ENCODE assay signal across 9 cellular contexts in the genomic region with DNA sequence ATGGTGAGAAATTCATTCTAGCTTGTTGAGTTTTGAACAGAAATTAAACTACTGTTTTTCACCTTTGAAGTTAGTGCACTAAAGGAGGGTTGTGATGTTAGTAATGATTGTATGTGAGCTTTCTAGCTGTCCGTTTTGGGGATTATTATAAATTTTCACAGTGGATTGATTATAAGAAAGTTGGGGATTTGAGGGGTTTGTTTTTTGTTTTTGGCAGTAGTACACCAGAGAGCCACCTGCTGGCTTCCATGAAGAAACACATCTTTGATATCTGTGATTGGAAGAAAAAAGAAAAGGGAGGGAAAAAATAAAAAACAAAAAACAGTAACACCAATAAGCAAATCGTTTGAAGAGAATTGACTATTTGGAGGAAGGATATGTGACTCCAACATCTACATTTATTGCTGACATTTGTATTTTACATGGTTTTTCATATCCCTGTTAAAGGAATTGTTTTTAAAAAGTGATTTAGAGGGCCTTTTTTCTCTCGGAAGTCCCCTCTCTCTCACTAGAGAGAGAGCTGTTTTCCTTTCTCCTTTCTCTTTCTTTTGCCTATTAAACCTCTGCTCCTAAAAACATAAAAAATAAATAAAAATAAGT.
DNase-seq lines count a peak whose midpoint lies in the region; ATAC-seq and TF ChIP-seq lines count a peak whose summit lies in the region.
"Had no signal": no experiment of that assay in that cellular context is flagged by ENCODE, and none has a peak within 500 bp of the region (broad histone marks: within the 10 kb centered on the region; RNA-seq: fewer than 3 reads in every experiment).

No MANE protein-coding gene starts in this region.

- no peak overlapping the region for H2AFZ ChIP-seq in SK-N-SH (ENCODE audit: low read depth)
- H2AFZ ChIP-seq in OCI-LY7 (ENCODE audit: low read length) = no peak overlapping the region

- H3K36me3 ChIP-seq in SK-N-SH (replicated peaks in 1 of 2; ENCODE audit: control insufficient read depth in 1 of 2, insufficient read depth in 2 of 2, low read length in 1 of 2) = no peaks in the 10 kb centered on the region
- H3K36me3 ChIP-seq in OCI-LY7 (ENCODE audit: insufficient read depth, low read length) = no peaks in the 10 kb centered on the region

- DNase-seq in SK-N-SH = peak; percentile 2
- peak; percentile 1 for DNase-seq in OCI-LY7 (ENCODE audit: low spot score)
- DNase-seq in fibroblast of peridontal ligament (ENCODE audit: extremely low read depth) = peak; percentile 69
- peak; percentile 52 for DNase-seq in superior temporal gyrus (ENCODE audit: extremely low spot score)
- no peak for DNase-seq in activated CD8-positive, alpha-beta memory T cell treated with anti-CD3 and anti-CD28 coated beads, Interleukin-2, amount 10 ng/mL, durations not matched to agents 7 days and 5 days
- DNase-seq in activated CD4-positive, alpha-beta T cell treated with anti-CD3 and anti-CD28 coated beads for 4 hours = no peak
- DNase-seq: retina had no signal

- H3K36me3 Mint-ChIP-seq in activated CD8-positive, alpha-beta memory T cell treated with anti-CD3 and anti-CD28 coated beads, Interleukin-2, amount 10 ng/mL, durations not matched to agents 7 days and 5 days = no peaks in the 10 kb centered on the region

- intact Hi-C loops in OCI-LY7 (cut with micrococcal nuclease; ENCODE audit: unreplicated experiment) = no loop called here

- H3K9me2 ChIP-seq in SK-N-SH = no peaks in the 10 kb centered on the region
- H3K9me2 ChIP-seq in OCI-LY7 (ENCODE audit: insufficient read depth, low read length) = no peaks in the 10 kb centered on the region

- 7% methylated on average over 3 of the region's 3 CpGs for WGBS in SK-N-SH (ENCODE audit: low lambda C conversion rate)

- H4K20me1 ChIP-seq in SK-N-SH (ENCODE audit: insufficient read depth) (no peaks in the 10 kb centered on the region), OCI-LY7 (ENCODE audit: insufficient read depth, low read length) (no peaks in the 10 kb centered on the region)

- TF ChIP-seq EP300 in SK-N-SH (IDR thresholded peaks at IDR 0.05; ENCODE audit: borderline replicate concordance in 1 of 2, low read depth in 1 of 2, low read length in 1 of 2) = no peak

- no peaks in the 10 kb centered on the region for H3K4me1 Mint-ChIP-seq in activated CD8-positive, alpha-beta memory T cell treated with anti-CD3 and anti-CD28 coated beads, Interleukin-2, amount 10 ng/mL, durations not matched to agents 7 days and 5 days

- H3K4me1 ChIP-seq in SK-N-SH (ENCODE audit: control insufficient read depth in 1 of 2, insufficient read depth in 2 of 2, low read depth in 1 of 2, low read length in 1 of 2) (no peaks in the 10 kb centered on the region), OCI-LY7 (ENCODE audit: insufficient read depth, low read length, poor library complexity, severe bottlenecking) (no peaks in the 10 kb centered on the region)

- H3F3A ChIP-seq in SK-N-SH (replicated peaks; ENCODE audit: insufficient read depth) = no peaks in the 10 kb centered on the region

- no TSS peak for BruUV-seq in OCI-LY7 (replicated peaks; lab: Mats Ljungman, UMichigan)

- POLR2A ChIA-PET in SK-N-SH (lab: Yijun Ruan, JAX) (no interaction called here), OCI-LY7 (lab: Charles Lee) (interaction anchor here (0.5 to 0.8 kb wide), 2 partner anchors 20 to 56 kb away, joined by 3 read pairs; no protein-coding TSS in a partner anchor)

- peak; percentile 39 for TF ChIP-seq CTCF in SK-N-SH (IDR thresholded peaks at IDR 0.05)
- TF ChIP-seq CTCF in OCI-LY7 (conservative IDR thresholded peaks at IDR 0.05; ENCODE audit: low read length) = peak; percentile 73

- H3K4me2 ChIP-seq in SK-N-SH (no peak overlapping the region), OCI-LY7 (ENCODE audit: low read length) (no peak overlapping the region)

- peaks cover 19% of the 10 kb centered on the region for H3K9me3 Mint-ChIP-seq in activated CD8-positive, alpha-beta memory T cell treated with anti-CD3 and anti-CD28 coated beads, Interleukin-2, amount 10 ng/mL, durations not matched to agents 7 days and 5 days (ENCODE audit: low read depth)

- H3K27ac ChIP-seq in SK-N-SH (ENCODE audit: low read depth in 2 of 2, low read length in 1 of 2) (no peak overlapping the region), OCI-LY7 (ENCODE audit: low read depth, low read length, poor library complexity, severe bottlenecking) (no peak overlapping the region)

- no peak for ATAC-seq in SK-N-SH treated with all-trans-retinoic acid at 6 μM for 48 hours
- no peak for ATAC-seq in activated CD8-positive, alpha-beta memory T cell treated with anti-CD3 and anti-CD28 coated beads, Interleukin-2, amount 10 ng/mL, durations not matched to agents 7 days and 5 days
- no peak for ATAC-seq in GM21367 (IDR thresholded peaks at IDR 0.05; ENCODE audit: unreplicated experiment)

- no peaks in the 10 kb centered on the region for H3K9me3 ChIP-seq in SK-N-SH
- no peaks in the 10 kb centered on the region for H3K9me3 ChIP-seq in OCI-LY7 (ENCODE audit: low read length)

- no peak overlapping the region for H3K9ac ChIP-seq in SK-N-SH

- H3K79me2 ChIP-seq in SK-N-SH (ENCODE audit: insufficient read depth) (no peaks in the 10 kb centered on the region), OCI-LY7 (ENCODE audit: insufficient read depth, low read depth, low read length) (no peaks in the 10 kb centered on the region)

- no peak overlapping the region for H3K27ac Mint-ChIP-seq in activated CD8-positive, alpha-beta memory T cell treated with anti-CD3 and anti-CD28 coated beads, Interleukin-2, amount 10 ng/mL, durations not matched to agents 7 days and 5 days

- no peaks in the 10 kb centered on the region for H3K27me3 Mint-ChIP-seq in activated CD8-positive, alpha-beta memory T cell treated with anti-CD3 and anti-CD28 coated beads, Interleukin-2, amount 10 ng/mL, durations not matched to agents 7 days and 5 days

- peak; percentile 45; the same call in 1 of the 2 replicates for TF ChIP-seq RAD21 in SK-N-SH (IDR thresholded peaks at IDR 0.05; ENCODE audit: low read length)

- CTCF ChIA-PET in SK-N-SH (lab: Yijun Ruan, JAX) = interaction anchor here (0.7 to 1.8 kb wide), 6 partner anchors 9 to 1389 kb away, joined by 3 to 6 read pairs (median 4); no protein-coding TSS in a partner anchor
- CTCF ChIA-PET in OCI-LY7 (lab: Charles Lee; ENCODE audit: unreplicated experiment) = no interaction called here
- CTCF ChIA-PET in activated CD8-positive, alpha-beta memory T cell treated with anti-CD3 and anti-CD28 coated beads, Interleukin-2, amount 10 ng/mL, durations not matched to agents 7 days and 5 days (lab: Charles Lee) = no interaction called here

- no peaks in the 10 kb centered on the region for H3K27me3 ChIP-seq in SK-N-SH (ENCODE audit: insufficient read depth)

- H3K4me3 ChIP-seq in SK-N-SH (ENCODE audit: low read depth in 2 of 2, low read length in 1 of 2) (no peak overlapping the region; a peak in 1 of 4 replicates), OCI-LY7 (ENCODE audit: low read depth, low read length, poor library complexity, severe bottlenecking) (no peak overlapping the region)

- no peak overlapping the region for H3K4me3 Mint-ChIP-seq in activated CD8-positive, alpha-beta memory T cell treated with anti-CD3 and anti-CD28 coated beads, Interleukin-2, amount 10 ng/mL, durations not matched to agents 7 days and 5 days

TF ChIP-seq in SK-N-SH, 30 proteins besides CTCF, POLR2A, EP300 and RAD21:
- no peak for TF ChIP-seq SMC3 (IDR thresholded peaks at IDR 0.05; ENCODE audit: low read depth, low read length)
- TF ChIP-seq RCOR1 (IDR thresholded peaks at IDR 0.05; ENCODE audit: low read length) = no peak
- TF ChIP-seq ZBTB33 (IDR thresholded peaks at IDR 0.05; ENCODE audit: borderline replicate concordance, low read depth) = no peak
- TF ChIP-seq MEF2A (IDR thresholded peaks at IDR 0.05; ENCODE audit: borderline replicate concordance, low read depth) = no peak
- no peak for TF ChIP-seq GABPA (IDR thresholded peaks at IDR 0.05; ENCODE audit: low read depth)

TF ChIP-seq in SK-N-SH treated with all-trans-retinoic acid at 6 μM for 48 hours, 23 proteins besides CTCF, POLR2A, EP300 and RAD21 (continues in another document):
- TF ChIP-seq PATZ1 (CRISPR knock-in tag; IDR thresholded peaks at IDR 0.05; ENCODE audit: borderline replicate concordance) = no peak
- TF ChIP-seq ARNTL (CRISPR knock-in tag; IDR thresholded peaks at IDR 0.05; ENCODE audit: borderline replicate concordance, low read depth) = no peak
- no peak for TF ChIP-seq ZFP3 (CRISPR knock-in tag; IDR thresholded peaks at IDR 0.05)
- TF ChIP-seq SNAI2 (CRISPR knock-in tag; IDR thresholded peaks at IDR 0.05) = no peak
- TF ChIP-seq ESRRG (CRISPR knock-in tag; IDR thresholded peaks at IDR 0.05) = no peak
- TF ChIP-seq CSDC2 (CRISPR knock-in tag; IDR thresholded peaks at IDR 0.05) = no peak

Comparison
In these comparisons a context has a peak if more than half of its experiments do, and no peak if none do; other contexts are left out.
1. DNase-seq: peak in SK-N-SH (single experiment), OCI-LY7 (single experiment), fibroblast of peridontal ligament (single experiment) and superior temporal gyrus (single experiment); none in activated CD8-positive, alpha-beta memory T cell treated with anti-CD3 and anti-CD28 coated beads, Interleukin-2, amount 10 ng/mL, durations not matched to agents 7 days and 5 days (single experiment) and activated CD4-positive, alpha-beta T cell treated with anti-CD3 and anti-CD28 coated beads for 4 hours (0 of 2).